In the genomic region with DNA sequence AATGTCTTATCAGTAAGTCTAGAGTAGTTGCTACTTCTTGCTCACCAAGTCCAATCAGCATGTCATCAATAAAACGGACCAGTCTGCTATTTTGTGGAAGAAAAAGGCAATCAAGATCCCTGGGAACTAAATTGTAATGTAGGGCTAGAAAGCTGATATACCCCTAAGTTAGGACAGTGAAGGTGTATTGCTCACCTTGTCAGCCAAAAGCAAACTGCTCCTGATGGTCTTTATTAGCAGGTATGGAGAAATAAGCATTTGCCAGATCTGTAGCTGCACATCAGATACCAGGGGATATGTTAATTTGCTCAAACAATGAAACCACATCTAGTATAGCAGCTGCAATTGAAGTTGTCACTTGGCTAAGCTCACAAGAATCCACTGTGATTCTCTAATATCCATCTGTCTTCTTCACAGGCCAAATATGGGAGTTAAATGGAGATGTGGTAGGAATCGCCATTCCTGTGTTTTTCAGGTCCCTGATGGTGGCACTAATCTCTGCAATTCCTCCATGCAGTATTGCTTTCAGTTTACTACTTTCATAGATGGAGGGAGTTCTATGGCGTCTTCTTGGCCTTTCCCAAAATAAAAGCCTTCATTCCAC, we compare ENCODE assay signal across 27 cellular contexts.
"Had no signal": no experiment of that assay in that cellular context is flagged by ENCODE, and none has a peak within 500 bp of the region (broad histone marks: within the 10 kb centered on the region; RNA-seq: fewer than 3 reads in every experiment).

No MANE protein-coding gene starts in this region.

- H3K4me3 ChIP-seq: pancreas, prostate gland, right lobe of liver, sigmoid colon, skin epidermis, smooth muscle cell, spleen, suprapubic skin, testis, tibial artery, transverse colon, upper lobe of right lung, uterus had no signal

- H3K27me3 ChIP-seq: neutrophil, pancreas, right lobe of liver, sigmoid colon, spleen, suprapubic skin, testis, tibial artery, transverse colon, upper lobe of right lung, uterus had no signal

- H3K27ac ChIP-seq: neutrophil, pancreas, prostate gland, right lobe of liver, sigmoid colon, skin epidermis, spleen, suprapubic skin, testis, tibial artery, transverse colon, upper lobe of right lung, uterus had no signal

- H3K4me2 ChIP-seq: smooth muscle cell had no signal

- FAIRE-seq: pancreas had no signal

- DNase-seq: naive thymus-derived CD8-positive, alpha-beta T cell; nephron progenitor cell; nucleus accumbens; pancreas; right cardiac atrium; right lobe of liver; sigmoid colon; spleen; stimulated activated CD4-positive, alpha-beta T cell treated with anti-CD3 and anti-CD28 coated beads, Interleukin-12 subunit alpha, Interleukin-12 subunit beta, amount 100 ng/mL, for 4 hours; stimulated activated CD4-positive, alpha-beta T cell treated with anti-CD3 and anti-CD28 coated beads, Interleukin-1b, Interleukin-23, amount 100 ng/mL, for 48 hours; stimulated activated CD4-positive, alpha-beta T cell treated with anti-CD3 and anti-CD28 coated beads, Interleukin-4, amount 100 ng/mL, for 1 hour; stimulated activated CD4-positive, alpha-beta T cell treated with anti-CD3 and anti-CD28 coated beads, Interleukin-4, amount 100 ng/mL, for 4 hours; stimulated activated CD8-positive, alpha-beta memory T cell treated with anti-CD3 and anti-CD28 coated beads, Interleukin-4, amount 100 ng/mL, for 48 hours; stimulated activated naive CD4-positive, alpha-beta T cell; stimulated activated naive CD8-positive, alpha-beta T cell treated with anti-CD3 and anti-CD28 coated beads, Interleukin-15, amount 100 ng/mL, for 72 hours; stimulated activated naive CD8-positive, alpha-beta T cell treated with anti-CD3 and anti-CD28 coated beads, Interleukin-15, Interleukin-2, amounts not matched to agents 100 U/mL and 50 U/mL, for 24 hours; substantia nigra; testis; tibial artery; transverse colon; upper lobe of right lung; uterus had no signal

- H3K9me3 ChIP-seq: neutrophil, pancreas, prostate gland, right lobe of liver, sigmoid colon, spleen, suprapubic skin, testis, tibial artery, transverse colon, upper lobe of right lung, uterus had no signal

- H3K4me1 ChIP-seq: pancreas, prostate gland, right lobe of liver, sigmoid colon, suprapubic skin, testis, tibial artery, transverse colon, upper lobe of right lung, uterus had no signal

- H3K36me3 ChIP-seq: neutrophil, pancreas, prostate gland, right lobe of liver, sigmoid colon, spleen, suprapubic skin, tibial artery, transverse colon, upper lobe of right lung, uterus had no signal
